Comparison of ENCODE assay signal across 1 cellular context in genomic region chr12:6963741-6964446, GRCh38.
TF ChIP-seq lines count a peak whose summit lies in the region.

No MANE protein-coding gene starts in this region.

TF ChIP-seq in K562, 482 proteins besides CTCF, POLR2A, EP300 and RAD21 (continued from another document and continues in another):
- TF ChIP-seq TFE3 (CRISPR knock-in tag; IDR thresholded peaks at IDR 0.05) (no peak), CHD2 (IDR thresholded peaks at IDR 0.05; ENCODE audit: low read depth, low read length) (no peak), RNF2 (IDR thresholded peaks at IDR 0.05) (no peak), ID3 (CRISPR knock-in tag; IDR thresholded peaks at IDR 0.05) (no peak), ID3 (tag; IDR thresholded peaks at IDR 0.05) (peak; percentile 83), PYGO2 (tag; IDR thresholded peaks at IDR 0.05) (no peak), ZNF75A (CRISPR knock-in tag; IDR thresholded peaks at IDR 0.05) (no peak), MCM5 (IDR thresholded peaks at IDR 0.05; ENCODE audit: low read depth) (no peak), ZNF212 (CRISPR knock-in tag; IDR thresholded peaks at IDR 0.05) (no peak), YBX1 (IDR thresholded peaks at IDR 0.05) (no peak), HDGF (IDR thresholded peaks at IDR 0.05) (no peak), RBFOX2 (IDR thresholded peaks at IDR 0.05; ENCODE audit: low read depth, low read length) (peak; percentile 54), YY1 (IDR thresholded peaks at IDR 0.05; ENCODE audit: borderline replicate concordance in 1 of 3, control insufficient read depth in 1 of 3, extremely low read depth in 1 of 3, insufficient read depth in 3 of 3, insufficient read length in 1 of 3, insufficient replicate concordance in 2 of 3, low read depth in 1 of 3, low read length in 2 of 3) (peak; percentile 13 to 82 (median 28)), TARDBP (IDR thresholded peaks at IDR 0.05) (no peak), ZNF197 (CRISPR knock-in tag; IDR thresholded peaks at IDR 0.05; ENCODE audit: low read depth) (peak; percentile 50; the same call in 1 of the 2 replicates), ETS2 (tag; IDR thresholded peaks at IDR 0.05; ENCODE audit: borderline replicate concordance, poor library complexity, severe bottlenecking) (no peak), JUND (IDR thresholded peaks at IDR 0.05; ENCODE audit: borderline replicate concordance, low read depth, low read length) (no peak), JUND (tag; IDR thresholded peaks at IDR 0.05; ENCODE audit: borderline replicate concordance, low read depth, low read length) (peak; percentile 22; the same call in 1 of the 3 replicates), BHLHE40 (IDR thresholded peaks at IDR 0.05; ENCODE audit: low read length) (no peak), NKRF (IDR thresholded peaks at IDR 0.05; ENCODE audit: borderline replicate concordance) (no peak), NFATC3 (IDR thresholded peaks at IDR 0.05) (no peak), HSF4 (CRISPR knock-in tag; IDR thresholded peaks at IDR 0.05; ENCODE audit: borderline replicate concordance) (0 out of 2 replicates have a peak, but pooled peaks have one; percentile 31), DMBX1 (CRISPR knock-in tag; IDR thresholded peaks at IDR 0.05; ENCODE audit: borderline replicate concordance) (peak; percentile 74; the same call in 1 of the 2 replicates), MBD2 (IDR thresholded peaks at IDR 0.05; ENCODE audit: borderline replicate concordance, low read depth) (no peak), GTF2B (IDR thresholded peaks at IDR 0.05; ENCODE audit: extremely low read depth, insufficient read length) (no peak), FOXJ3 (CRISPR knock-in tag; IDR thresholded peaks at IDR 0.05) (no peak), TSC22D4 (tag; IDR thresholded peaks at IDR 0.05) (no peak)
- TF ChIP-seq, protein P1, sequence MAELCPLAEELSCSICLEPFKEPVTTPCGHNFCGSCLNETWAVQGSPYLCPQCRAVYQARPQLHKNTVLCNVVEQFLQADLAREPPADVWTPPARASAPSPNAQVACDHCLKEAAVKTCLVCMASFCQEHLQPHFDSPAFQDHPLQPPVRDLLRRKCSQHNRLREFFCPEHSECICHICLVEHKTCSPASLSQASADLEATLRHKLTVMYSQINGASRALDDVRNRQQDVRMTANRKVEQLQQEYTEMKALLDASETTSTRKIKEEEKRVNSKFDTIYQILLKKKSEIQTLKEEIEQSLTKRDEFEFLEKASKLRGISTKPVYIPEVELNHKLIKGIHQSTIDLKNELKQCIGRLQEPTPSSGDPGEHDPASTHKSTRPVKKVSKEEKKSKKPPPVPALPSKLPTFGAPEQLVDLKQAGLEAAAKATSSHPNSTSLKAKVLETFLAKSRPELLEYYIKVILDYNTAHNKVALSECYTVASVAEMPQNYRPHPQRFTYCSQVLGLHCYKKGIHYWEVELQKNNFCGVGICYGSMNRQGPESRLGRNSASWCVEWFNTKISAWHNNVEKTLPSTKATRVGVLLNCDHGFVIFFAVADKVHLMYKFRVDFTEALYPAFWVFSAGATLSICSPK (IDR thresholded peaks at IDR 0.05; ENCODE audit: borderline replicate concordance): no peak
- TF ChIP-seq, protein P2, sequence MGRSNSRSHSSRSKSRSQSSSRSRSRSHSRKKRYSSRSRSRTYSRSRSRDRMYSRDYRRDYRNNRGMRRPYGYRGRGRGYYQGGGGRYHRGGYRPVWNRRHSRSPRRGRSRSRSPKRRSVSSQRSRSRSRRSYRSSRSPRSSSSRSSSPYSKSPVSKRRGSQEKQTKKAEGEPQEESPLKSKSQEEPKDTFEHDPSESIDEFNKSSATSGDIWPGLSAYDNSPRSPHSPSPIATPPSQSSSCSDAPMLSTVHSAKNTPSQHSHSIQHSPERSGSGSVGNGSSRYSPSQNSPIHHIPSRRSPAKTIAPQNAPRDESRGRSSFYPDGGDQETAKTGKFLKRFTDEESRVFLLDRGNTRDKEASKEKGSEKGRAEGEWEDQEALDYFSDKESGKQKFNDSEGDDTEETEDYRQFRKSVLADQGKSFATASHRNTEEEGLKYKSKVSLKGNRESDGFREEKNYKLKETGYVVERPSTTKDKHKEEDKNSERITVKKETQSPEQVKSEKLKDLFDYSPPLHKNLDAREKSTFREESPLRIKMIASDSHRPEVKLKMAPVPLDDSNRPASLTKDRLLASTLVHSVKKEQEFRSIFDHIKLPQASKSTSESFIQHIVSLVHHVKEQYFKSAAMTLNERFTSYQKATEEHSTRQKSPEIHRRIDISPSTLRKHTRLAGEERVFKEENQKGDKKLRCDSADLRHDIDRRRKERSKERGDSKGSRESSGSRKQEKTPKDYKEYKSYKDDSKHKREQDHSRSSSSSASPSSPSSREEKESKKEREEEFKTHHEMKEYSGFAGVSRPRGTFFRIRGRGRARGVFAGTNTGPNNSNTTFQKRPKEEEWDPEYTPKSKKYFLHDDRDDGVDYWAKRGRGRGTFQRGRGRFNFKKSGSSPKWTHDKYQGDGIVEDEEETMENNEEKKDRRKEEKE (IDR thresholded peaks at IDR 0.05; ENCODE audit: borderline replicate concordance in 1 of 2, control insufficient read depth in 1 of 2, low read depth in 2 of 2, low read length in 1 of 2): no peak
- TF ChIP-seq, protein P3, sequence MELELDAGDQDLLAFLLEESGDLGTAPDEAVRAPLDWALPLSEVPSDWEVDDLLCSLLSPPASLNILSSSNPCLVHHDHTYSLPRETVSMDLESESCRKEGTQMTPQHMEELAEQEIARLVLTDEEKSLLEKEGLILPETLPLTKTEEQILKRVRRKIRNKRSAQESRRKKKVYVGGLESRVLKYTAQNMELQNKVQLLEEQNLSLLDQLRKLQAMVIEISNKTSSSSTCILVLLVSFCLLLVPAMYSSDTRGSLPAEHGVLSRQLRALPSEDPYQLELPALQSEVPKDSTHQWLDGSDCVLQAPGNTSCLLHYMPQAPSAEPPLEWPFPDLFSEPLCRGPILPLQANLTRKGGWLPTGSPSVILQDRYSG (tag; conservative IDR thresholded peaks at IDR 0.05; ENCODE audit: low read depth): peak; percentile 75; the same call in 1 of the 2 replicates
- TF ChIP-seq, protein P4, sequence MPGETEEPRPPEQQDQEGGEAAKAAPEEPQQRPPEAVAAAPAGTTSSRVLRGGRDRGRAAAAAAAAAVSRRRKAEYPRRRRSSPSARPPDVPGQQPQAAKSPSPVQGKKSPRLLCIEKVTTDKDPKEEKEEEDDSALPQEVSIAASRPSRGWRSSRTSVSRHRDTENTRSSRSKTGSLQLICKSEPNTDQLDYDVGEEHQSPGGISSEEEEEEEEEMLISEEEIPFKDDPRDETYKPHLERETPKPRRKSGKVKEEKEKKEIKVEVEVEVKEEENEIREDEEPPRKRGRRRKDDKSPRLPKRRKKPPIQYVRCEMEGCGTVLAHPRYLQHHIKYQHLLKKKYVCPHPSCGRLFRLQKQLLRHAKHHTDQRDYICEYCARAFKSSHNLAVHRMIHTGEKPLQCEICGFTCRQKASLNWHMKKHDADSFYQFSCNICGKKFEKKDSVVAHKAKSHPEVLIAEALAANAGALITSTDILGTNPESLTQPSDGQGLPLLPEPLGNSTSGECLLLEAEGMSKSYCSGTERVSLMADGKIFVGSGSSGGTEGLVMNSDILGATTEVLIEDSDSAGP (CRISPR knock-in tag; IDR thresholded peaks at IDR 0.05): no peak
- TF ChIP-seq, protein P5, sequence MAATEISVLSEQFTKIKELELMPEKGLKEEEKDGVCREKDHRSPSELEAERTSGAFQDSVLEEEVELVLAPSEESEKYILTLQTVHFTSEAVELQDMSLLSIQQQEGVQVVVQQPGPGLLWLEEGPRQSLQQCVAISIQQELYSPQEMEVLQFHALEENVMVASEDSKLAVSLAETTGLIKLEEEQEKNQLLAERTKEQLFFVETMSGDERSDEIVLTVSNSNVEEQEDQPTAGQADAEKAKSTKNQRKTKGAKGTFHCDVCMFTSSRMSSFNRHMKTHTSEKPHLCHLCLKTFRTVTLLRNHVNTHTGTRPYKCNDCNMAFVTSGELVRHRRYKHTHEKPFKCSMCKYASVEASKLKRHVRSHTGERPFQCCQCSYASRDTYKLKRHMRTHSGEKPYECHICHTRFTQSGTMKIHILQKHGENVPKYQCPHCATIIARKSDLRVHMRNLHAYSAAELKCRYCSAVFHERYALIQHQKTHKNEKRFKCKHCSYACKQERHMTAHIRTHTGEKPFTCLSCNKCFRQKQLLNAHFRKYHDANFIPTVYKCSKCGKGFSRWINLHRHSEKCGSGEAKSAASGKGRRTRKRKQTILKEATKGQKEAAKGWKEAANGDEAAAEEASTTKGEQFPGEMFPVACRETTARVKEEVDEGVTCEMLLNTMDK (IDR thresholded peaks at IDR 0.05; ENCODE audit: borderline replicate concordance, insufficient read depth, low read depth, low read length, poor library complexity, severe bottlenecking): no peak
- TF ChIP-seq, protein P6, sequence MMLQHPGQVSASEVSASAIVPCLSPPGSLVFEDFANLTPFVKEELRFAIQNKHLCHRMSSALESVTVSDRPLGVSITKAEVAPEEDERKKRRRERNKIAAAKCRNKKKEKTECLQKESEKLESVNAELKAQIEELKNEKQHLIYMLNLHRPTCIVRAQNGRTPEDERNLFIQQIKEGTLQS (IDR thresholded peaks at IDR 0.05): no peak
- TF ChIP-seq, protein P6 (CRISPR knock-in tag; conservative IDR thresholded peaks at IDR 0.05): no peak
- TF ChIP-seq, protein P7, sequence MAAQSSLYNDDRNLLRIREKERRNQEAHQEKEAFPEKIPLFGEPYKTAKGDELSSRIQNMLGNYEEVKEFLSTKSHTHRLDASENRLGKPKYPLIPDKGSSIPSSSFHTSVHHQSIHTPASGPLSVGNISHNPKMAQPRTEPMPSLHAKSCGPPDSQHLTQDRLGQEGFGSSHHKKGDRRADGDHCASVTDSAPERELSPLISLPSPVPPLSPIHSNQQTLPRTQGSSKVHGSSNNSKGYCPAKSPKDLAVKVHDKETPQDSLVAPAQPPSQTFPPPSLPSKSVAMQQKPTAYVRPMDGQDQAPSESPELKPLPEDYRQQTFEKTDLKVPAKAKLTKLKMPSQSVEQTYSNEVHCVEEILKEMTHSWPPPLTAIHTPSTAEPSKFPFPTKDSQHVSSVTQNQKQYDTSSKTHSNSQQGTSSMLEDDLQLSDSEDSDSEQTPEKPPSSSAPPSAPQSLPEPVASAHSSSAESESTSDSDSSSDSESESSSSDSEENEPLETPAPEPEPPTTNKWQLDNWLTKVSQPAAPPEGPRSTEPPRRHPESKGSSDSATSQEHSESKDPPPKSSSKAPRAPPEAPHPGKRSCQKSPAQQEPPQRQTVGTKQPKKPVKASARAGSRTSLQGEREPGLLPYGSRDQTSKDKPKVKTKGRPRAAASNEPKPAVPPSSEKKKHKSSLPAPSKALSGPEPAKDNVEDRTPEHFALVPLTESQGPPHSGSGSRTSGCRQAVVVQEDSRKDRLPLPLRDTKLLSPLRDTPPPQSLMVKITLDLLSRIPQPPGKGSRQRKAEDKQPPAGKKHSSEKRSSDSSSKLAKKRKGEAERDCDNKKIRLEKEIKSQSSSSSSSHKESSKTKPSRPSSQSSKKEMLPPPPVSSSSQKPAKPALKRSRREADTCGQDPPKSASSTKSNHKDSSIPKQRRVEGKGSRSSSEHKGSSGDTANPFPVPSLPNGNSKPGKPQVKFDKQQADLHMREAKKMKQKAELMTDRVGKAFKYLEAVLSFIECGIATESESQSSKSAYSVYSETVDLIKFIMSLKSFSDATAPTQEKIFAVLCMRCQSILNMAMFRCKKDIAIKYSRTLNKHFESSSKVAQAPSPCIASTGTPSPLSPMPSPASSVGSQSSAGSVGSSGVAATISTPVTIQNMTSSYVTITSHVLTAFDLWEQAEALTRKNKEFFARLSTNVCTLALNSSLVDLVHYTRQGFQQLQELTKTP (IDR thresholded peaks at IDR 0.05; ENCODE audit: low read depth in 1 of 2, partially characterized antibody in 2 of 2): no peak
- TF ChIP-seq, protein P8, sequence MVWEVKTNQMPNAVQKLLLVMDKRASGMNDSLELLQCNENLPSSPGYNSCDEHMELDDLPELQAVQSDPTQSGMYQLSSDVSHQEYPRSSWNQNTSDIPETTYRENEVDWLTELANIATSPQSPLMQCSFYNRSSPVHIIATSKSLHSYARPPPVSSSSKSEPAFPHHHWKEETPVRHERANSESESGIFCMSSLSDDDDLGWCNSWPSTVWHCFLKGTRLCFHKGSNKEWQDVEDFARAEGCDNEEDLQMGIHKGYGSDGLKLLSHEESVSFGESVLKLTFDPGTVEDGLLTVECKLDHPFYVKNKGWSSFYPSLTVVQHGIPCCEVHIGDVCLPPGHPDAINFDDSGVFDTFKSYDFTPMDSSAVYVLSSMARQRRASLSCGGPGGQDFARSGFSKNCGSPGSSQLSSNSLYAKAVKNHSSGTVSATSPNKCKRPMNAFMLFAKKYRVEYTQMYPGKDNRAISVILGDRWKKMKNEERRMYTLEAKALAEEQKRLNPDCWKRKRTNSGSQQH (CRISPR knock-in tag; IDR thresholded peaks at IDR 0.05): no peak
